Comparison of ENCODE assay signal across 11 cellular contexts in genomic region chr10:72295330-72295910, GRCh38. TPM values are rescaled to one million over a fixed set of nuclear protein-coding genes. Genes with fewer than 3 reads are reported as not detected.
DNase-seq lines count a peak whose midpoint lies in the region; ATAC-seq and TF ChIP-seq lines count a peak whose summit lies in the region.
"Had no signal": no experiment of that assay in that cellular context is flagged by ENCODE, and none has a peak within 500 bp of the region (broad histone marks: within the 10 kb centered on the region; RNA-seq: fewer than 3 reads in every experiment).

No MANE protein-coding gene starts in this region.

- intact Hi-C loops in activated T-helper 2 cell treated with anti-CD3 and anti-CD28 coated beads, Interferon-gamma antibody, Interleukin-2, Interleukin-4, amounts not matched to agents 10 μg/mL and 5 μg/mL and 100 μg/mL, durations not matched to agents 14 hours and 24 hours and 36 hours (cut with micrococcal nuclease), result no loop called here
- intact Hi-C loops in aorta (cut with DNase I), result no loop called here

- H3K36me3 ChIP-seq in ACC112 (ENCODE audit: insufficient read depth, low read length) (no peaks in the 10 kb centered on the region), aorta (ENCODE audit: control insufficient read depth in 1 of 2, insufficient read depth in 2 of 2, low read length in 1 of 2) (no peaks in the 10 kb centered on the region)

- peak overlapping the region; percentile 38 for H3K4me3 Mint-ChIP-seq in activated T-helper 2 cell treated with anti-CD3 and anti-CD28 coated beads, Interferon-gamma antibody, Interleukin-2, Interleukin-4, amounts not matched to agents 10 μg/mL and 5 μg/mL and 100 μg/mL, durations not matched to agents 14 hours and 24 hours and 36 hours (ENCODE audit: low read depth)
- H3K4me3 Mint-ChIP-seq in naive thymus-derived CD8-positive, alpha-beta T cell, result peak overlapping the region in 6 of 10 donors; percentile 15 to 73 (median 40)

- no peaks in the 10 kb centered on the region for H3K9me3 ChIP-seq in aorta (ENCODE audit: control insufficient read depth, low read length)

- WGBS in aorta, 2 donors, result 80 to 81% methylated on average over 8 of the region's 8 CpGs

- H3K36me3 Mint-ChIP-seq in activated T-helper 2 cell treated with anti-CD3 and anti-CD28 coated beads, Interferon-gamma antibody, Interleukin-2, Interleukin-4, amounts not matched to agents 10 μg/mL and 5 μg/mL and 100 μg/mL, durations not matched to agents 14 hours and 24 hours and 36 hours (ENCODE audit: low read depth), result peaks cover 4% of the 10 kb centered on the region
- no peaks in the 10 kb centered on the region for H3K36me3 Mint-ChIP-seq in naive thymus-derived CD8-positive, alpha-beta T cell

- no peak for ATAC-seq in naive thymus-derived CD8-positive, alpha-beta T cell
- ATAC-seq in aorta (ENCODE audit: low FRiP score), result no peak

- no peak for DNase-seq in activated T-helper 2 cell treated with anti-CD3 and anti-CD28 coated beads, Interferon-gamma antibody, Interleukin-2, Interleukin-4, amounts not matched to agents 10 μg/mL and 5 μg/mL and 100 μg/mL, durations not matched to agents 14 hours and 24 hours and 36 hours (ENCODE audit: low spot score)
- no peak for DNase-seq in naive thymus-derived CD8-positive, alpha-beta T cell
- DNase-seq in NCI-H510A treated with DMSO at 0.1 percent for 48 hours (lab: John Stamatoyannopoulos, UW) (no peak), aorta (no peak), occipital lobe (lab: John Stamatoyannopoulos, UW) (no peak)
- DNase-seq in NK-92 treated with Interleukin-12 subunit alpha and Interleukin-12 subunit beta, amount 100 ng/mL, for 24 hours (lab: John Stamatoyannopoulos, UW), result no peak
- DNase-seq: COR-L47, NCI-H748 treated with DMSO at 0.1 percent for 48 hours had no signal

- no peak overlapping the region for H2AFZ ChIP-seq in ACC112 (ENCODE audit: low read length, unreplicated experiment)

- no peaks in the 10 kb centered on the region for H3K79me2 ChIP-seq in ACC112 (ENCODE audit: control insufficient read depth, insufficient read depth, low read length, unreplicated experiment)

- H3K27me3 ChIP-seq in ACC112 (ENCODE audit: insufficient read depth, low read length) (no peaks in the 10 kb centered on the region), aorta (ENCODE audit: control insufficient read depth in 1 of 2, insufficient read depth in 2 of 2, low read length in 1 of 2) (no peaks in the 10 kb centered on the region)

- POLR2A ChIA-PET in naive thymus-derived CD8-positive, alpha-beta T cell (lab: Charles Lee), result interaction anchor here (0.7 to 15.6 kb wide), 4 partner anchors 20 to 224 kb away, joined by 4 to 292 read pairs (median 36); partner anchors contain the start of gene DDIT4

- H3K27ac Mint-ChIP-seq in activated T-helper 2 cell treated with anti-CD3 and anti-CD28 coated beads, Interferon-gamma antibody, Interleukin-2, Interleukin-4, amounts not matched to agents 10 μg/mL and 5 μg/mL and 100 μg/mL, durations not matched to agents 14 hours and 24 hours and 36 hours, result peak overlapping the region; percentile 98
- H3K27ac Mint-ChIP-seq in naive thymus-derived CD8-positive, alpha-beta T cell, result peak overlapping the region; percentile 90 to 100 (median 94)

- H3K27ac ChIP-seq in ACC112 (ENCODE audit: low read depth, low read length) (peak overlapping the region; percentile 97), aorta (ENCODE audit: low read depth in 1 of 2, low read length in 2 of 2) (no peak overlapping the region)

- H3K9me3 Mint-ChIP-seq in activated T-helper 2 cell treated with anti-CD3 and anti-CD28 coated beads, Interferon-gamma antibody, Interleukin-2, Interleukin-4, amounts not matched to agents 10 μg/mL and 5 μg/mL and 100 μg/mL, durations not matched to agents 14 hours and 24 hours and 36 hours, result no peaks in the 10 kb centered on the region
- no peaks in the 10 kb centered on the region for H3K9me3 Mint-ChIP-seq in naive thymus-derived CD8-positive, alpha-beta T cell

- no peak for TF ChIP-seq CTCF in GM12875 (IDR thresholded peaks at IDR 0.05; ENCODE audit: borderline replicate concordance, insufficient read depth, low read depth, low read length)

- H3K4me1 ChIP-seq in ACC112 (ENCODE audit: control insufficient read depth, insufficient read depth, low read length, unreplicated experiment) (peaks cover 22% of the 10 kb centered on the region), aorta (ENCODE audit: control insufficient read depth in 1 of 2, insufficient read depth in 2 of 2, low read length in 2 of 2) (no peaks in the 10 kb centered on the region)

- no peaks in the 10 kb centered on the region for H3K27me3 Mint-ChIP-seq in activated T-helper 2 cell treated with anti-CD3 and anti-CD28 coated beads, Interferon-gamma antibody, Interleukin-2, Interleukin-4, amounts not matched to agents 10 μg/mL and 5 μg/mL and 100 μg/mL, durations not matched to agents 14 hours and 24 hours and 36 hours (ENCODE audit: low read depth)
- peaks cover 0 to 2% (median 0%) of the 10 kb centered on the region in 5 donors for H3K27me3 Mint-ChIP-seq in naive thymus-derived CD8-positive, alpha-beta T cell

- H3K4me1 Mint-ChIP-seq in activated T-helper 2 cell treated with anti-CD3 and anti-CD28 coated beads, Interferon-gamma antibody, Interleukin-2, Interleukin-4, amounts not matched to agents 10 μg/mL and 5 μg/mL and 100 μg/mL, durations not matched to agents 14 hours and 24 hours and 36 hours (ENCODE audit: low read depth), result peaks cover 65% of the 10 kb centered on the region
- peaks cover 28 to 78% (median 72%) of the 10 kb centered on the region in 4 donors for H3K4me1 Mint-ChIP-seq in naive thymus-derived CD8-positive, alpha-beta T cell

- H3K4me3 ChIP-seq in ACC112 (ENCODE audit: low read depth, low read length) (no peak overlapping the region), GM12875 (ENCODE audit: low read depth, low read length) (peak overlapping the region; percentile 88), aorta (ENCODE audit: low read length in 2 of 2) (no peak overlapping the region)
- H3K4me3 ChIP-seq: SK-N-MC had no signal

RNA-seq across cellular contexts. Expression of gene DDIT4, which starts 21.7 kb away (rescaled TPM):
- 543 and 569 TPM in 2 replicates for total RNA-seq in activated T-helper 2 cell treated with anti-CD3 and anti-CD28 coated beads, Interferon-gamma antibody, Interleukin-2, Interleukin-4, amounts not matched to agents 10 μg/mL and 5 μg/mL and 100 μg/mL, durations not matched to agents 14 hours and 24 hours and 36 hours
- 10 to 100 TPM; 23.8 to 29.6 TPM for total RNA-seq in naive thymus-derived CD8-positive, alpha-beta T cell
- polyA plus RNA-seq in naive thymus-derived CD8-positive, alpha-beta T cell, result 100 to 1,000 TPM in 2 of 3 donors, 10 to 100 TPM in 1; 68.0 to 190 (median 189) TPM
- total RNA-seq in aorta, result 100 to 1,000 TPM; 104 to 126 TPM
- 10 to 100 TPM; 55.9 to 96.5 TPM for polyA plus RNA-seq in aorta
- 30.6 TPM for total RNA-seq in occipital lobe

RNA-seq across cellular contexts. Expression of gene DNAJB12, which starts 59.3 kb away (rescaled TPM):
- 27.6 and 34.0 TPM in 2 replicates for total RNA-seq in activated T-helper 2 cell treated with anti-CD3 and anti-CD28 coated beads, Interferon-gamma antibody, Interleukin-2, Interleukin-4, amounts not matched to agents 10 μg/mL and 5 μg/mL and 100 μg/mL, durations not matched to agents 14 hours and 24 hours and 36 hours
- total RNA-seq in naive thymus-derived CD8-positive, alpha-beta T cell, result 10 to 100 TPM; 25.5 to 27.9 TPM
- 10 to 100 TPM; 13.1 to 25.0 (median 16.6) TPM for polyA plus RNA-seq in naive thymus-derived CD8-positive, alpha-beta T cell
- total RNA-seq in aorta, result 10 to 100 TPM; 33.1 to 34.7 TPM
- 10 to 100 TPM; 12.0 to 30.3 TPM for polyA plus RNA-seq in aorta
- total RNA-seq in occipital lobe, result 12.2 TPM
